Comparison of ENCODE assay signal across 8 cellular contexts in the genomic region with DNA sequence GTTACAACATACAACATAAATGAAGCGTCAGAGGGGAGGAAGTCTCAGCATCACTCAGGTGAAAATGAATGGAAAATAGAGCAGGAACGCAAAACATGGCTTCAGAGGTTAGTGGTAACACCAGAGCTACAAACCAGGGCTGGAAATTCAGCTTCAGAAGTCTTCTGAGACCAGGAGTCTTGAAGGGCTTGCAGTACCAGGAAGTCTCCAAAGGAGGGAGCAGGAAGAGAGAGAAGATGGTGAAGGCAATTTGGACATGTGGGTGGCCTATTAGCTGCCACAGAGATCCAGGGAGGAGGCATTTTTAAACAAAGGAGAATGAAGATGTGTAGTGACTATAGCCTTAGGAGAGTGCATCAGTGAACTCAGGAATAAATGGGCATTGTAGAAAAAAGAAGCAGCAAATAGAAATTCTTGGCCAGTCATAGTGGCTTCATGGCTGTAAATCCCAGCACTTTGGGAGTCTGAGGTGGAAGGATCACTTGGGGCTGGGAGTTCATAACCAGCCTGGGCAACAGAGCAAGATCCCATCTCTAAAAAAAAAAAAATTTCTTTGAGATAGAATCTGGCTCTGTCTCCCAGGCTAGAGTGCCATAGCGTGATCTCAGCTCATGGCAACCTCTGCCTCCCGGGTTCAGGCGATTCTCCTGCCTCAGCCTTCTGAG. TPM values are rescaled to one million over a fixed set of nuclear protein-coding genes. Genes with fewer than 3 reads are reported as not detected.
A peak's percentile ranks its signal among the peaks of the same experiment; 100 is the strongest.
DNase-seq lines count a peak whose midpoint lies in the region; ATAC-seq and TF ChIP-seq lines count a peak whose summit lies in the region.

No MANE protein-coding gene starts in this region.

- intact Hi-C loops in posterior vena cava (cut with DNase I), result no loop called here

- in situ Hi-C loops in SK-MEL-5 (cut with HindIII; ENCODE audit: low pct_unique_long_range_greater_than_20kb, low sequenced_read_pairs), result no loop called here

- H3K27me3 Mint-ChIP-seq in stimulated activated naive CD8-positive, alpha-beta T cell treated with anti-CD3 and anti-CD28 coated beads, Interleukin-15, amount 100 ng/mL, for 72 hours, result no peaks in the 10 kb centered on the region

- no peaks in the 10 kb centered on the region for H3K4me1 Mint-ChIP-seq in stimulated activated naive CD8-positive, alpha-beta T cell treated with anti-CD3 and anti-CD28 coated beads, Interleukin-15, amount 100 ng/mL, for 72 hours

- no peak overlapping the region for H3K4me3 Mint-ChIP-seq in stimulated activated naive CD8-positive, alpha-beta T cell treated with anti-CD3 and anti-CD28 coated beads, Interleukin-15, amount 100 ng/mL, for 72 hours

- no peaks in the 10 kb centered on the region for H3K9me3 Mint-ChIP-seq in stimulated activated naive CD8-positive, alpha-beta T cell treated with anti-CD3 and anti-CD28 coated beads, Interleukin-15, amount 100 ng/mL, for 72 hours

- TF ChIP-seq CTCF in cardiac fibroblast (IDR thresholded peaks at IDR 0.05; ENCODE audit: low read depth, low read length), result peak; percentile 95
- TF ChIP-seq CTCF in kidney epithelial cell (IDR thresholded peaks at IDR 0.05; ENCODE audit: insufficient read depth, low read length, poor library complexity, severe bottlenecking), result peak; percentile 84

- H3K36me3 ChIP-seq in kidney epithelial cell (ENCODE audit: control insufficient read depth, insufficient read depth, low read length), result no peaks in the 10 kb centered on the region

- H3K27me3 ChIP-seq in kidney epithelial cell (ENCODE audit: control insufficient read depth, insufficient read depth, low read length), result no peaks in the 10 kb centered on the region

- DNase-seq in DMS53 treated with DMSO at 0.1 percent for 48 hours (lab: John Stamatoyannopoulos, UW; ENCODE audit: unreplicated experiment), result peak; percentile 53
- peak; percentile 47 for DNase-seq in LoVo (ENCODE audit: low spot score)
- peak; percentile 89 for DNase-seq in SK-MEL-5 (ENCODE audit: low read depth, low spot score)
- peak; percentile 91 to 92 for DNase-seq in cardiac fibroblast (ENCODE audit: low read depth in 2 of 2)
- DNase-seq in kidney epithelial cell (ENCODE audit: low read depth), result peak; percentile 42
- DNase-seq in stimulated activated naive CD8-positive, alpha-beta T cell treated with anti-CD3 and anti-CD28 coated beads, Interleukin-15, amount 100 ng/mL, for 72 hours, result peak; percentile 37 to 39
- DNase-seq in posterior vena cava (ENCODE audit: low spot score), result no peak

- H3K4me3 ChIP-seq in cardiac fibroblast (replicated peaks in 1 of 2; ENCODE audit: low read depth in 2 of 2, low read length in 2 of 2) (no peak overlapping the region), kidney epithelial cell (ENCODE audit: low read depth, low read length) (no peak overlapping the region)

- ATAC-seq in GM21447 (IDR thresholded peaks at IDR 0.05; ENCODE audit: unreplicated experiment), result peak; percentile 69
- ATAC-seq in stimulated activated naive CD8-positive, alpha-beta T cell treated with anti-CD3 and anti-CD28 coated beads, Interleukin-15, amount 100 ng/mL, for 72 hours, result peak; percentile 85

- no peak overlapping the region for H3K27ac Mint-ChIP-seq in stimulated activated naive CD8-positive, alpha-beta T cell treated with anti-CD3 and anti-CD28 coated beads, Interleukin-15, amount 100 ng/mL, for 72 hours

RNA-seq across cellular contexts. Expression of a gene that starts 9.3 kb away (rescaled TPM):
- 2.9 and 3.3 TPM in 2 replicates for total RNA-seq in SK-MEL-5 (2014; rRNA removed; shearing (Covaris generic))
- polyA plus RNA-seq in SK-MEL-5 (2015; cell fraction: cytosol; rRNA removed), result 0.67 and 0.94 TPM in 2 replicates
- polyA plus RNA-seq in SK-MEL-5 (2015; cell fraction: nucleus; rRNA removed), result 3.0 and 3.2 TPM in 2 replicates
- total RNA-seq in kidney epithelial cell, result 1.2 and 2.1 TPM in 2 replicates
- total RNA-seq in posterior vena cava, result 1 to 10 TPM; 3.2 to 4.3 TPM

RNA-seq across cellular contexts. Expression of a gene that starts 23.6 kb away (rescaled TPM):
- 22.6 and 23.2 TPM in 2 replicates for total RNA-seq in SK-MEL-5 (2014; rRNA removed; shearing (Covaris generic))
- polyA plus RNA-seq in SK-MEL-5 (2015; cell fraction: cytosol; rRNA removed), result 8.3 and 10.8 TPM in 2 replicates
- polyA plus RNA-seq in SK-MEL-5 (2015; cell fraction: nucleus; rRNA removed), result 94.9 and 120 TPM in 2 replicates
- total RNA-seq in kidney epithelial cell, result 17.1 and 17.7 TPM in 2 replicates
- 10 to 100 TPM; 27.9 to 35.2 TPM for total RNA-seq in posterior vena cava
